ENCODE assay signal across 8 cellular contexts in genomic region chr4:15690020-15690809, GRCh38. TPM values are rescaled to one million over a fixed set of nuclear protein-coding genes. Genes with fewer than 3 reads are reported as not detected.
DNase-seq lines count a peak whose midpoint lies in the region; TF ChIP-seq lines count a peak whose summit lies in the region.

No MANE protein-coding gene starts in this region.

- H3K4me3 ChIP-seq in PC-9 (no peak overlapping the region), epithelial cell of proximal tubule (ENCODE audit: low read depth, low read length) (no peak overlapping the region), tibial artery (no peak overlapping the region), tibial nerve (no peak overlapping the region), thyroid gland (replicated peaks in 1 of 3) (no peak overlapping the region)

- H3K4me3 Mint-ChIP-seq in nephron progenitor cell: no peak overlapping the region

- H2AFZ ChIP-seq in PC-9: no peak overlapping the region

- TF ChIP-seq POLR2A in tibial nerve (IDR thresholded peaks at IDR 0.05): no peak
- TF ChIP-seq POLR2A in thyroid gland (IDR thresholded peaks at IDR 0.05): no peak

- peaks cover 22% of the 10 kb centered on the region for H3K36me3 ChIP-seq in PC-9 (ENCODE audit: low read depth)
- H3K36me3 ChIP-seq in tibial artery: peaks cover 14 to 20% (median 14%) of the 10 kb centered on the region in 3 donors
- peaks cover 0 to 25% (median 0%) of the 10 kb centered on the region in 3 donors for H3K36me3 ChIP-seq in tibial nerve
- no peaks in the 10 kb centered on the region for H3K36me3 ChIP-seq in thyroid gland

- H3K27ac ChIP-seq in PC-9 (peak overlapping the region; percentile 82), tibial artery (no peak overlapping the region), tibial nerve (peak overlapping the region in 2 of 4 donors; percentile 63 to 78), thyroid gland (no peak overlapping the region)

- H3F3A ChIP-seq in PC-9 (ENCODE audit: insufficient read depth, low read depth): peaks cover 26% of the 10 kb centered on the region

- DNase-seq in EL (peak; percentile 98), PC-9 (peak; percentile 47 to 88), epithelial cell of proximal tubule (ENCODE audit: low read depth) (peak; percentile 68), nephron progenitor cell (no peak), NCI-H1436 treated with DMSO at 0.1 percent for 48 hours (lab: John Stamatoyannopoulos, UW) (no peak), tibial artery (no peak), tibial nerve (ENCODE audit: low spot score in 2 of 2) (no peak), thyroid gland (no peak)

- H3K4me1 Mint-ChIP-seq in nephron progenitor cell: peaks cover 4% of the 10 kb centered on the region

- H3K36me3 Mint-ChIP-seq in nephron progenitor cell (ENCODE audit: low read depth): peaks cover 53% of the 10 kb centered on the region

- CTCF ChIA-PET in PC-9 (lab: Charles Lee): no interaction called here

- POLR2A ChIA-PET in PC-9 (lab: Charles Lee; ENCODE audit: unreplicated experiment): interaction anchor here (0.6 kb wide), 4 partner anchors 9 to 231 kb away, joined by 4 to 8 read pairs (median 5); partner anchors contain the start of gene FAM200B

- BruUV-seq in PC-9 (replicated peaks; lab: Mats Ljungman, UMichigan): TSS peak; percentile 68

- H3K27me3 ChIP-seq in PC-9 (ENCODE audit: insufficient read depth, low read depth) (no peaks in the 10 kb centered on the region), tibial artery (no peaks in the 10 kb centered on the region), tibial nerve (no peaks in the 10 kb centered on the region), thyroid gland (no peaks in the 10 kb centered on the region)

- peak overlapping the region; percentile 40 for H3K27ac Mint-ChIP-seq in nephron progenitor cell

- no peaks in the 10 kb centered on the region for H3K9me2 ChIP-seq in PC-9 (ENCODE audit: insufficient read depth)

- no peaks in the 10 kb centered on the region; the same call in 1 of the 2 replicates for H3K9me3 ChIP-seq in PC-9 (ENCODE audit: insufficient read depth, low read depth)
- H3K9me3 ChIP-seq in tibial artery: no peaks in the 10 kb centered on the region
- H3K9me3 ChIP-seq in tibial nerve: no peaks in the 10 kb centered on the region
- H3K9me3 ChIP-seq in thyroid gland: no peaks in the 10 kb centered on the region

- peaks cover 1% of the 10 kb centered on the region for H3K79me2 ChIP-seq in PC-9 (ENCODE audit: low read depth)

- 30 to 44% methylated on average over 7 of the region's 7 CpGs for WGBS in tibial nerve, 2 donors
- WGBS in thyroid gland, 2 donors: 68 to 81% methylated on average over 7 of the region's 7 CpGs

- peak in 1 of 2 donors; percentile 16 for TF ChIP-seq EP300 in tibial nerve (IDR thresholded peaks at IDR 0.05)

- H4K20me1 ChIP-seq in PC-9 (ENCODE audit: insufficient read depth): no peaks in the 10 kb centered on the region

- intact Hi-C loops in PC-9 (cut with micrococcal nuclease; ENCODE audit: unreplicated experiment) (loop anchor here (1.0 to 5.0 kb wide), 5 partner anchors 9 to 217 kb away; partner anchors contain the start of gene FAM200B), tibial artery (cut with DNase I; ENCODE audit: low total_unique reads) (no loop called here), thyroid gland (cut with DNase I) (no loop called here)

- no peak for TF ChIP-seq CTCF in PC-9 (conservative IDR thresholded peaks at IDR 0.05)
- TF ChIP-seq CTCF in epithelial cell of proximal tubule (conservative IDR thresholded peaks at IDR 0.05; ENCODE audit: low read depth, low read length): no peak
- no peak for TF ChIP-seq CTCF in nephron progenitor cell (IDR thresholded peaks at IDR 0.05)
- no peak for TF ChIP-seq CTCF in tibial artery (IDR thresholded peaks at IDR 0.05)
- no peak for TF ChIP-seq CTCF in tibial nerve (IDR thresholded peaks at IDR 0.05)
- TF ChIP-seq CTCF in thyroid gland (IDR thresholded peaks at IDR 0.05): no peak

- H3K4me1 ChIP-seq in PC-9 (replicated peaks; ENCODE audit: insufficient read depth) (peaks cover 37% of the 10 kb centered on the region), tibial artery (peaks cover 0 to 26% (median 2%) of the 10 kb centered on the region in 4 donors), tibial nerve (peaks cover 0 to 45% (median 11%) of the 10 kb centered on the region in 4 donors), thyroid gland (peaks cover 0 to 3% of the 10 kb centered on the region in 2 donors)

- no peaks in the 10 kb centered on the region for H3K27me3 Mint-ChIP-seq in nephron progenitor cell (ENCODE audit: low read depth, poor library complexity)

- H3K4me2 ChIP-seq in PC-9: peak overlapping the region; percentile 56

- H3K9me3 Mint-ChIP-seq in nephron progenitor cell: peaks cover 7% of the 10 kb centered on the region

RNA-seq across cellular contexts. Expression of gene FAM200B, which starts 8.6 kb away (rescaled TPM):
- 20.5 and 32.4 TPM in 2 replicates for total RNA-seq in PC-9 (2021)
- 28.5 and 37.5 TPM in 2 replicates for total RNA-seq in epithelial cell of proximal tubule
- 10 to 100 TPM; 29.4 to 68.8 (median 56.0) TPM for total RNA-seq in tibial nerve
- 10 to 100 TPM; 62.4 to 85.6 (median 73.2) TPM for total RNA-seq in thyroid gland

RNA-seq across cellular contexts. Expression of gene BST1, which starts 12.7 kb away (rescaled TPM):
- total RNA-seq in PC-9 (2021): 0.31 TPM in 1 of 2 replicates, not detected in the other
- total RNA-seq in epithelial cell of proximal tubule: 13.0 and 21.7 TPM in 2 replicates
- total RNA-seq in tibial nerve: 10 to 100 TPM in 3 of 4 donors, 1 to 10 TPM in 1; 7.3 to 21.0 (median 11.9) TPM
- 1 to 10 TPM; 2.0 to 7.5 (median 5.5) TPM for total RNA-seq in thyroid gland

RNA-seq across cellular contexts. Expression of gene FBXL5, which starts 35.1 kb away (rescaled TPM):
- total RNA-seq in PC-9 (2021) (40.7 and 45.0 TPM in 2 replicates), epithelial cell of proximal tubule (64.1 and 117 TPM in 2 replicates), tibial nerve (100 to 1,000 TPM; 100 to 150 (median 134) TPM), thyroid gland (100 to 1,000 TPM; 154 to 246 (median 212) TPM)

Comparison
In these comparisons a context has a peak if more than half of its experiments do, and no peak if none do; other contexts are left out.
1. DNase-seq: peak in EL (single experiment), PC-9 (2 of 2) and epithelial cell of proximal tubule (single experiment); none in nephron progenitor cell (single experiment), NCI-H1436 treated with DMSO at 0.1 percent for 48 hours (single experiment), tibial artery (0 of 2), tibial nerve (0 of 2) and thyroid gland (0 of 2).